In the genomic region with DNA sequence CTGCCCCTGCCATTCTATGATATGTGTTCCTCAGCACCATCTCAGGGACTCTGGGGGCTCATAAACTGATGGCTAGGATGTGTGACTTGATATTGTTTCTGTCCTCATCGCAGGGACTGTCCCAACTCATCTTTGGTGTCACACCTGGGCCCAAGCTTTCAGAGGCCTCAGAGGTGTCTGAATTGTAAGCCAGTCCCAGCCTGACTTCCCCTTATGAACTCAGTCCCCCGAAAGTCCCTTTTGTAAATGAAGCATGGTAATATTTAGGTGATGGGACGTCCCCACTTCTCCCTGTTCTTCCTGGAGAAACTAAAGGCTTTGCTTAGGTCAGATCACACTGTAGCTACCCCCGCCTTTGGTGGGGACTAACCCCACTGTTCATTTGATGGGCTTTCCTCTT, we compare ENCODE assay signal across 12 cellular contexts.
DNase-seq lines count a peak whose midpoint lies in the region; ATAC-seq and TF ChIP-seq lines count a peak whose summit lies in the region.
"Had no signal": no experiment of that assay in that cellular context is flagged by ENCODE, and none has a peak within 500 bp of the region (broad histone marks: within the 10 kb centered on the region; RNA-seq: fewer than 3 reads in every experiment).

No MANE protein-coding gene starts in this region.

- no peaks in the 10 kb centered on the region for H3K36me3 Mint-ChIP-seq in activated CD4-positive, alpha-beta T cell treated with anti-CD3 and anti-CD28 coated beads for 36 hours (ENCODE audit: low read depth)
- H3K36me3 Mint-ChIP-seq in activated CD4-positive, alpha-beta T cell treated with anti-CD3 and anti-CD28 coated beads, Interleukin-2, amount 10 ng/mL, durations not matched to agents 24 days and 14 days (ENCODE audit: low read depth) = peaks cover 2% of the 10 kb centered on the region
- peaks cover 0 to 2% (median 0%) of the 10 kb centered on the region in 5 donors for H3K36me3 Mint-ChIP-seq in naive thymus-derived CD4-positive, alpha-beta T cell
- no peaks in the 10 kb centered on the region for H3K36me3 Mint-ChIP-seq in HFFc6 (ENCODE audit: low read depth)

- peak; percentile 67 for DNase-seq in activated CD4-positive, alpha-beta T cell treated with anti-CD3 and anti-CD28 coated beads for 36 hours
- DNase-seq in activated CD4-positive, alpha-beta T cell treated with anti-CD3 and anti-CD28 coated beads, Interleukin-2, amount 10 ng/mL, durations not matched to agents 24 days and 14 days = no peak
- DNase-seq in naive thymus-derived CD4-positive, alpha-beta T cell = no peak
- DNase-seq in NCI-H128 (lab: John Stamatoyannopoulos, UW; ENCODE audit: unreplicated experiment) = no peak
- no peak for DNase-seq in HFFc6
- DNase-seq in Kasumi-1 (lab: John Stamatoyannopoulos, UW) = no peak
- DNase-seq: activated CD4-positive, alpha-beta T cell treated with anti-CD3 and anti-CD28 coated beads, Interleukin-2, amount 50 U/mL, for 1 hour; amygdala; DMS79; NCI-H2081 treated with DMSO at 0.1 percent for 48 hours had no signal

- no peak overlapping the region for H3K4me3 Mint-ChIP-seq in activated CD4-positive, alpha-beta T cell treated with anti-CD3 and anti-CD28 coated beads for 36 hours
- no peak overlapping the region for H3K4me3 Mint-ChIP-seq in activated CD4-positive, alpha-beta T cell treated with anti-CD3 and anti-CD28 coated beads, Interleukin-2, amount 10 ng/mL, durations not matched to agents 24 days and 14 days
- no peak overlapping the region for H3K4me3 Mint-ChIP-seq in naive thymus-derived CD4-positive, alpha-beta T cell
- H3K4me3 Mint-ChIP-seq in HFFc6 = no peak overlapping the region

- TF ChIP-seq CTCF in HFFc6 (IDR thresholded peaks at IDR 0.05) = no peak

- CTCF ChIA-PET in activated CD4-positive, alpha-beta T cell treated with anti-CD3 and anti-CD28 coated beads for 36 hours (lab: Charles Lee) = interaction anchor here (1.4 kb wide), 1 partner anchor 12 kb away, joined by 6 read pairs; no protein-coding TSS in a partner anchor
- CTCF ChIA-PET in naive thymus-derived CD4-positive, alpha-beta T cell (lab: Charles Lee) = no interaction called here

- H3K27me3 ChIP-seq in naive thymus-derived CD4-positive, alpha-beta T cell (ENCODE audit: control insufficient read depth in 2 of 2, insufficient read depth in 2 of 2, low read length in 2 of 2) = no peaks in the 10 kb centered on the region

- peaks cover 2% of the 10 kb centered on the region for H3K27me3 Mint-ChIP-seq in activated CD4-positive, alpha-beta T cell treated with anti-CD3 and anti-CD28 coated beads for 36 hours
- peaks cover 27% of the 10 kb centered on the region for H3K27me3 Mint-ChIP-seq in activated CD4-positive, alpha-beta T cell treated with anti-CD3 and anti-CD28 coated beads, Interleukin-2, amount 10 ng/mL, durations not matched to agents 24 days and 14 days
- H3K27me3 Mint-ChIP-seq in naive thymus-derived CD4-positive, alpha-beta T cell = peaks cover 0 to 21% (median 0%) of the 10 kb centered on the region in 5 donors
- H3K27me3 Mint-ChIP-seq in HFFc6 (ENCODE audit: insufficient read depth) = peaks cover 19% of the 10 kb centered on the region

- H3K9me3 Mint-ChIP-seq in activated CD4-positive, alpha-beta T cell treated with anti-CD3 and anti-CD28 coated beads for 36 hours (ENCODE audit: low read depth) = no peaks in the 10 kb centered on the region
- no peaks in the 10 kb centered on the region for H3K9me3 Mint-ChIP-seq in activated CD4-positive, alpha-beta T cell treated with anti-CD3 and anti-CD28 coated beads, Interleukin-2, amount 10 ng/mL, durations not matched to agents 24 days and 14 days
- H3K9me3 Mint-ChIP-seq in naive thymus-derived CD4-positive, alpha-beta T cell = no peaks in the 10 kb centered on the region
- H3K9me3 Mint-ChIP-seq in HFFc6 = no peaks in the 10 kb centered on the region

- intact Hi-C loops in activated CD4-positive, alpha-beta T cell treated with anti-CD3 and anti-CD28 coated beads for 36 hours (cut with DNase I, micrococcal nuclease) = no loop called here
- intact Hi-C loops in activated CD4-positive, alpha-beta T cell treated with anti-CD3 and anti-CD28 coated beads, Interleukin-2, amount 10 ng/mL, durations not matched to agents 24 days and 14 days (cut with micrococcal nuclease) = no loop called here
- intact Hi-C loops in naive thymus-derived CD4-positive, alpha-beta T cell (cut with micrococcal nuclease) = no loop called here

- peaks cover 35% of the 10 kb centered on the region for H3K4me1 Mint-ChIP-seq in activated CD4-positive, alpha-beta T cell treated with anti-CD3 and anti-CD28 coated beads for 36 hours
- H3K4me1 Mint-ChIP-seq in activated CD4-positive, alpha-beta T cell treated with anti-CD3 and anti-CD28 coated beads, Interleukin-2, amount 10 ng/mL, durations not matched to agents 24 days and 14 days = peaks cover 25% of the 10 kb centered on the region
- peaks cover 17 to 51% (median 33%) of the 10 kb centered on the region in 7 donors for H3K4me1 Mint-ChIP-seq in naive thymus-derived CD4-positive, alpha-beta T cell
- H3K4me1 Mint-ChIP-seq in HFFc6 (ENCODE audit: low read depth) = peaks cover 32% of the 10 kb centered on the region

- H3K27ac Mint-ChIP-seq in activated CD4-positive, alpha-beta T cell treated with anti-CD3 and anti-CD28 coated beads for 36 hours = no peak overlapping the region
- no peak overlapping the region for H3K27ac Mint-ChIP-seq in activated CD4-positive, alpha-beta T cell treated with anti-CD3 and anti-CD28 coated beads, Interleukin-2, amount 10 ng/mL, durations not matched to agents 24 days and 14 days
- no peak overlapping the region for H3K27ac Mint-ChIP-seq in naive thymus-derived CD4-positive, alpha-beta T cell
- H3K27ac Mint-ChIP-seq in HFFc6 = no peak overlapping the region

- no peak overlapping the region for H3K27ac ChIP-seq in naive thymus-derived CD4-positive, alpha-beta T cell (ENCODE audit: low read depth, low read length)

- no peaks in the 10 kb centered on the region for H3K9me3 ChIP-seq in naive thymus-derived CD4-positive, alpha-beta T cell (ENCODE audit: control insufficient read depth in 2 of 3, low read length in 3 of 3)

- POLR2A ChIA-PET in activated CD4-positive, alpha-beta T cell treated with anti-CD3 and anti-CD28 coated beads for 36 hours (lab: Charles Lee) = interaction anchor here (0.7 kb wide), 1 partner anchor 289 kb away, joined by 3 read pairs; no protein-coding TSS in a partner anchor
- POLR2A ChIA-PET in naive thymus-derived CD4-positive, alpha-beta T cell (lab: Charles Lee) = no interaction called here

- no peaks in the 10 kb centered on the region for H3K36me3 ChIP-seq in naive thymus-derived CD4-positive, alpha-beta T cell (ENCODE audit: control insufficient read depth in 2 of 3, insufficient read depth in 3 of 3, low read length in 3 of 3)

- peak; percentile 75 for ATAC-seq in activated CD4-positive, alpha-beta T cell treated with anti-CD3 and anti-CD28 coated beads for 36 hours
- ATAC-seq in GM21526 (IDR thresholded peaks at IDR 0.05; ENCODE audit: low FRiP score, unreplicated experiment) = peak; percentile 70
- peak; percentile 64 for ATAC-seq in HG03196 (IDR thresholded peaks at IDR 0.05; ENCODE audit: unreplicated experiment)
- peak; percentile 63 for ATAC-seq in naive thymus-derived CD4-positive, alpha-beta T cell

- peaks cover 0 to 10% of the 10 kb centered on the region in 2 donors for H3K4me1 ChIP-seq in naive thymus-derived CD4-positive, alpha-beta T cell (ENCODE audit: control insufficient read depth in 2 of 2, insufficient read depth in 2 of 2, low read length in 2 of 2)

- no peak overlapping the region for H3K4me3 ChIP-seq in naive thymus-derived CD4-positive, alpha-beta T cell (ENCODE audit: low read length)
